In genomic region chr1:147390185-147390542, GRCh38 we compare ENCODE assay signal across 1 cellular context.
TF ChIP-seq lines count a peak whose summit lies in the region.

No MANE protein-coding gene starts in this region.

TF ChIP-seq in K562, 482 proteins besides CTCF, POLR2A, EP300 and RAD21 (continued from another document):
- TF ChIP-seq NR2C1 (IDR thresholded peaks at IDR 0.05) (no peak), NR2C1 (tag; IDR thresholded peaks at IDR 0.05) (no peak), ZFX (CRISPR knock-in tag; IDR thresholded peaks at IDR 0.05) (no peak), DDX20 (tag; IDR thresholded peaks at IDR 0.05; ENCODE audit: low read depth) (no peak), RBM15 (IDR thresholded peaks at IDR 0.05; ENCODE audit: insufficient read depth, low read length) (no peak), HOMEZ (CRISPR knock-in tag; IDR thresholded peaks at IDR 0.05) (no peak), HNRNPLL (IDR thresholded peaks at IDR 0.05; ENCODE audit: low read depth, low read length, poor library complexity, severe bottlenecking) (no peak), ZNF316 (IDR thresholded peaks at IDR 0.05) (no peak), ATF1 (CRISPR knock-in tag; IDR thresholded peaks at IDR 0.05) (no peak), ATF1 (tag; IDR thresholded peaks at IDR 0.05) (no peak)
- TF ChIP-seq, protein P1, sequence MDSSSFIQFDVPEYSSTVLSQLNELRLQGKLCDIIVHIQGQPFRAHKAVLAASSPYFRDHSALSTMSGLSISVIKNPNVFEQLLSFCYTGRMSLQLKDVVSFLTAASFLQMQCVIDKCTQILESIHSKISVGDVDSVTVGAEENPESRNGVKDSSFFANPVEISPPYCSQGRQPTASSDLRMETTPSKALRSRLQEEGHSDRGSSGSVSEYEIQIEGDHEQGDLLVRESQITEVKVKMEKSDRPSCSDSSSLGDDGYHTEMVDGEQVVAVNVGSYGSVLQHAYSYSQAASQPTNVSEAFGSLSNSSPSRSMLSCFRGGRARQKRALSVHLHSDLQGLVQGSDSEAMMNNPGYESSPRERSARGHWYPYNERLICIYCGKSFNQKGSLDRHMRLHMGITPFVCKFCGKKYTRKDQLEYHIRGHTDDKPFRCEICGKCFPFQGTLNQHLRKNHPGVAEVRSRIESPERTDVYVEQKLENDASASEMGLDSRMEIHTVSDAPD (CRISPR knock-in tag; IDR thresholded peaks at IDR 0.05) = no peak
- TF ChIP-seq, protein P2, sequence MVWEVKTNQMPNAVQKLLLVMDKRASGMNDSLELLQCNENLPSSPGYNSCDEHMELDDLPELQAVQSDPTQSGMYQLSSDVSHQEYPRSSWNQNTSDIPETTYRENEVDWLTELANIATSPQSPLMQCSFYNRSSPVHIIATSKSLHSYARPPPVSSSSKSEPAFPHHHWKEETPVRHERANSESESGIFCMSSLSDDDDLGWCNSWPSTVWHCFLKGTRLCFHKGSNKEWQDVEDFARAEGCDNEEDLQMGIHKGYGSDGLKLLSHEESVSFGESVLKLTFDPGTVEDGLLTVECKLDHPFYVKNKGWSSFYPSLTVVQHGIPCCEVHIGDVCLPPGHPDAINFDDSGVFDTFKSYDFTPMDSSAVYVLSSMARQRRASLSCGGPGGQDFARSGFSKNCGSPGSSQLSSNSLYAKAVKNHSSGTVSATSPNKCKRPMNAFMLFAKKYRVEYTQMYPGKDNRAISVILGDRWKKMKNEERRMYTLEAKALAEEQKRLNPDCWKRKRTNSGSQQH (CRISPR knock-in tag; IDR thresholded peaks at IDR 0.05) = no peak
